28 cellular contexts compared by ENCODE assay signal in genomic region chr14:84064756-84065155, GRCh38.
"Had no signal": no experiment of that assay in that cellular context is flagged by ENCODE, and none has a peak within 500 bp of the region (broad histone marks: within the 10 kb centered on the region; RNA-seq: fewer than 3 reads in every experiment).

No MANE protein-coding gene starts in this region.

- H3K9me3 ChIP-seq: ascending aorta, breast epithelium, esophagus squamous epithelium, gastrocnemius medialis, right lobe of liver, testis, transverse colon had no signal

- H3K4me1 ChIP-seq: ascending aorta, breast epithelium, esophagus squamous epithelium, gastrocnemius medialis, right lobe of liver, testis, transverse colon had no signal

- H3K36me3 Mint-ChIP-seq: activated naive CD8-positive, alpha-beta T cell treated with anti-CD3 and anti-CD28 coated beads for 36 hours had no signal

- H3K4me1 Mint-ChIP-seq: activated naive CD8-positive, alpha-beta T cell treated with anti-CD3 and anti-CD28 coated beads for 36 hours; naive thymus-derived CD4-positive, alpha-beta T cell had no signal

- H3K27me3 Mint-ChIP-seq: activated naive CD8-positive, alpha-beta T cell treated with anti-CD3 and anti-CD28 coated beads for 36 hours; dendritic cell treated with granulocyte-macrophage colony-stimulating factor and Interleukin-4, amounts not matched to agents 40 ng/mL and 50 ng/mL, for 4 days; naive thymus-derived CD4-positive, alpha-beta T cell had no signal

- H3K27ac Mint-ChIP-seq: activated naive CD4-positive, alpha-beta T cell treated with anti-CD3 and anti-CD28 coated beads for 36 hours; activated naive CD8-positive, alpha-beta T cell treated with anti-CD3 and anti-CD28 coated beads for 36 hours; dendritic cell treated with granulocyte-macrophage colony-stimulating factor and Interleukin-4, amounts not matched to agents 40 ng/mL and 50 ng/mL, for 4 days; naive thymus-derived CD4-positive, alpha-beta T cell had no signal

- DNase-seq: activated CD4-positive, alpha-beta T cell treated with anti-CD3 and anti-CD28 coated beads for 4 hours; activated CD4-positive, alpha-beta T cell treated with anti-CD3 and anti-CD28 coated beads, Interleukin-2, amount 50 U/mL, for 48 hours; activated CD8-positive, alpha-beta memory T cell treated with anti-CD3 and anti-CD28 coated beads for 24 hours; activated effector memory CD4-positive, alpha-beta T cell treated with Interleukin-2 at 50 U/mL for 16 hours; activated naive CD4-positive, alpha-beta T cell treated with anti-CD3 and anti-CD28 coated beads for 36 hours; activated naive CD8-positive, alpha-beta T cell treated with anti-CD3 and anti-CD28 coated beads for 36 hours; central memory CD4-positive, alpha-beta T cell; effector CD4-positive, alpha-beta T cell; esophagus squamous epithelium; gastrocnemius medialis; glutamatergic neuron; islet precursor cell; mammary epithelial cell; midbrain; naive thymus-derived CD4-positive, alpha-beta T cell; right lobe of liver; stimulated activated CD4-positive, alpha-beta T cell treated with anti-CD3 and anti-CD28 coated beads, Interleukin-12 subunit alpha, Interleukin-12 subunit beta, amount 100 ng/mL, for 4 hours; stimulated activated CD4-positive, alpha-beta T cell treated with anti-CD3 and anti-CD28 coated beads, Interleukin-4, amount 100 ng/mL, for 1 hour; stimulated activated naive CD8-positive, alpha-beta T cell treated with anti-CD3 and anti-CD28 coated beads, Interleukin-15, Interleukin-2, amounts not matched to agents 100 U/mL and 50 U/mL, for 24 hours; testis; transverse colon had no signal

- H3K4me3 Mint-ChIP-seq: activated naive CD4-positive, alpha-beta T cell treated with anti-CD3 and anti-CD28 coated beads for 36 hours; activated naive CD8-positive, alpha-beta T cell treated with anti-CD3 and anti-CD28 coated beads for 36 hours; dendritic cell treated with granulocyte-macrophage colony-stimulating factor and Interleukin-4, amounts not matched to agents 40 ng/mL and 50 ng/mL, for 4 days; naive thymus-derived CD4-positive, alpha-beta T cell; neural crest cell had no signal

- H3K9me3 Mint-ChIP-seq: dendritic cell treated with granulocyte-macrophage colony-stimulating factor and Interleukin-4, amounts not matched to agents 40 ng/mL and 50 ng/mL, for 4 days; neural crest cell had no signal

- ATAC-seq: gastrocnemius medialis; naive thymus-derived CD4-positive, alpha-beta T cell; right lobe of liver; stimulated activated naive CD8-positive, alpha-beta T cell treated with anti-CD3 and anti-CD28 coated beads, Interleukin-15, Interleukin-2, amounts not matched to agents 100 U/mL and 50 U/mL, for 24 hours had no signal

- H3K4me2 ChIP-seq: hepatocyte had no signal

- H3K27me3 ChIP-seq: ascending aorta, breast epithelium, esophagus squamous epithelium, gastrocnemius medialis, hepatocyte, right lobe of liver, testis, transverse colon had no signal

- H2AFZ ChIP-seq: hepatocyte had no signal

- H3K27ac ChIP-seq: ascending aorta, breast epithelium, epithelial cell of prostate, esophagus squamous epithelium, gastrocnemius medialis, hepatocyte, right lobe of liver, testis, transverse colon, VCaP had no signal

- H3K36me3 ChIP-seq: ascending aorta, breast epithelium, esophagus squamous epithelium, gastrocnemius medialis, right lobe of liver, transverse colon had no signal

- H3K4me3 ChIP-seq: ascending aorta, breast epithelium, esophagus squamous epithelium, gastrocnemius medialis, hepatocyte, right lobe of liver, testis, transverse colon had no signal

- H3K79me2 ChIP-seq: hepatocyte had no signal
